ENCODE assay signal across 21 cellular contexts in genomic region chr22:49372111-49372529, GRCh38.
DNase-seq lines count a peak whose midpoint lies in the region; ATAC-seq and TF ChIP-seq lines count a peak whose summit lies in the region.
"Had no signal": no experiment of that assay in that cellular context is flagged by ENCODE, and none has a peak within 500 bp of the region (broad histone marks: within the 10 kb centered on the region; RNA-seq: fewer than 3 reads in every experiment).

No MANE protein-coding gene starts in this region.

- peaks cover 18% of the 10 kb centered on the region for H3K4me1 Mint-ChIP-seq in chondrocyte (ENCODE audit: low read depth)
- H3K4me1 Mint-ChIP-seq: naive thymus-derived CD8-positive, alpha-beta T cell had no signal

- no peak for TF ChIP-seq CTCF in chondrocyte (IDR thresholded peaks at IDR 0.05)

- H3K4me3 Mint-ChIP-seq in chondrocyte (ENCODE audit: unreplicated experiment): no peak overlapping the region
- H3K4me3 Mint-ChIP-seq: activated T-cell treated with anti-CD3 and anti-CD28 coated beads, Interleukin-2, amount 50 U/mL, for 4 hours; CD4-positive, alpha-beta T cell; dendritic cell treated with granulocyte-macrophage colony-stimulating factor and Interleukin-4, amounts not matched to agents 40 ng/mL and 50 ng/mL, for 4 days; naive thymus-derived CD8-positive, alpha-beta T cell; stimulated activated naive B cell treated with anti-CD40 and anti-IgM and Interleukin-4, amounts not matched to agents 10 μg/mL and 1 μg/mL and 100 μg/mL, for 72 hours had no signal

- no peak overlapping the region for H3K27ac Mint-ChIP-seq in chondrocyte (ENCODE audit: unreplicated experiment)
- H3K27ac Mint-ChIP-seq: CD4-positive, alpha-beta T cell; dendritic cell treated with granulocyte-macrophage colony-stimulating factor and Interleukin-4, amounts not matched to agents 40 ng/mL and 50 ng/mL, for 4 days; naive thymus-derived CD8-positive, alpha-beta T cell; stimulated activated naive B cell treated with anti-CD40 and anti-IgM and Interleukin-4, amounts not matched to agents 10 μg/mL and 1 μg/mL and 100 μg/mL, for 72 hours had no signal

- DNase-seq in activated effector memory CD4-positive, alpha-beta T cell treated with anti-CD3 and anti-CD28 coated beads, Interleukin-2, amount 50 U/mL, for 16 hours: peak; percentile 34
- DNase-seq in activated effector memory CD4-positive, alpha-beta T cell treated with Interleukin-2 at 50 U/mL for 16 hours: no peak
- DNase-seq in chondrocyte (ENCODE audit: low spot score): peak; percentile 89
- peak; percentile 8 for DNase-seq in mucosa of gallbladder (ENCODE audit: low spot score)
- DNase-seq in ureter (ENCODE audit: low spot score): peak; percentile 30
- DNase-seq in stimulated activated naive CD8-positive, alpha-beta T cell treated with anti-CD3 and anti-CD28 coated beads, Interleukin-15, Interleukin-2, amounts not matched to agents 100 U/mL and 50 U/mL, for 24 hours: no peak
- no peak for DNase-seq in HCEC 1CT
- DNase-seq: activated CD4-positive, alpha-beta T cell treated with anti-CD3 and anti-CD28 coated beads for 1 hour; activated T-cell treated with anti-CD3 and anti-CD28 coated beads, Interleukin-2, amount 50 U/mL, for 4 hours; DND-41; GF-D8; Karpas-422; NCI-H1417 treated with DMSO at 0.1 percent for 48 hours; NCI-H2081; NCI-H345; stimulated activated naive B cell treated with anti-CD40 and anti-IgM and Interleukin-4, amounts not matched to agents 10 μg/mL and 1 μg/mL and 100 μg/mL, for 72 hours; uterus had no signal

- no peak for ATAC-seq in stimulated activated naive CD8-positive, alpha-beta T cell treated with anti-CD3 and anti-CD28 coated beads, Interleukin-15, Interleukin-2, amounts not matched to agents 100 U/mL and 50 U/mL, for 24 hours
- ATAC-seq in HG02870 (IDR thresholded peaks at IDR 0.05; ENCODE audit: unreplicated experiment): no peak
- ATAC-seq: activated T-cell treated with anti-CD3 and anti-CD28 coated beads, Interleukin-2, amount 50 U/mL, for 4 hours; naive thymus-derived CD8-positive, alpha-beta T cell had no signal

- H3K27me3 Mint-ChIP-seq in chondrocyte (ENCODE audit: low read depth): no peaks in the 10 kb centered on the region

- H3K9me3 Mint-ChIP-seq in chondrocyte (ENCODE audit: low read depth): no peaks in the 10 kb centered on the region
- H3K9me3 Mint-ChIP-seq: activated T-cell treated with anti-CD3 and anti-CD28 coated beads, Interleukin-2, amount 50 U/mL, for 4 hours; CD4-positive, alpha-beta T cell; dendritic cell treated with granulocyte-macrophage colony-stimulating factor and Interleukin-4, amounts not matched to agents 40 ng/mL and 50 ng/mL, for 4 days; naive thymus-derived CD8-positive, alpha-beta T cell; stimulated activated naive B cell treated with anti-CD40 and anti-IgM and Interleukin-4, amounts not matched to agents 10 μg/mL and 1 μg/mL and 100 μg/mL, for 72 hours had no signal

- no peaks in the 10 kb centered on the region for H3K36me3 Mint-ChIP-seq in chondrocyte (ENCODE audit: low read depth)
- H3K36me3 Mint-ChIP-seq: naive thymus-derived CD8-positive, alpha-beta T cell; stimulated activated naive B cell treated with anti-CD40 and anti-IgM and Interleukin-4, amounts not matched to agents 10 μg/mL and 1 μg/mL and 100 μg/mL, for 72 hours had no signal

Comparison
In these comparisons a context has a peak if more than half of its experiments do, and no peak if none do; other contexts are left out.
1. DNase-seq: peak in activated effector memory CD4-positive, alpha-beta T cell treated with anti-CD3 and anti-CD28 coated beads, Interleukin-2, amount 50 U/mL, for 16 hours (single experiment), chondrocyte (single experiment), mucosa of gallbladder (single experiment) and ureter (single experiment); none in activated effector memory CD4-positive, alpha-beta T cell treated with Interleukin-2 at 50 U/mL for 16 hours (single experiment), stimulated activated naive CD8-positive, alpha-beta T cell treated with anti-CD3 and anti-CD28 coated beads, Interleukin-15, Interleukin-2, amounts not matched to agents 100 U/mL and 50 U/mL, for 24 hours (single experiment) and HCEC 1CT (single experiment).